Comparison of ENCODE assay signal across 8 cellular contexts in the genomic region with DNA sequence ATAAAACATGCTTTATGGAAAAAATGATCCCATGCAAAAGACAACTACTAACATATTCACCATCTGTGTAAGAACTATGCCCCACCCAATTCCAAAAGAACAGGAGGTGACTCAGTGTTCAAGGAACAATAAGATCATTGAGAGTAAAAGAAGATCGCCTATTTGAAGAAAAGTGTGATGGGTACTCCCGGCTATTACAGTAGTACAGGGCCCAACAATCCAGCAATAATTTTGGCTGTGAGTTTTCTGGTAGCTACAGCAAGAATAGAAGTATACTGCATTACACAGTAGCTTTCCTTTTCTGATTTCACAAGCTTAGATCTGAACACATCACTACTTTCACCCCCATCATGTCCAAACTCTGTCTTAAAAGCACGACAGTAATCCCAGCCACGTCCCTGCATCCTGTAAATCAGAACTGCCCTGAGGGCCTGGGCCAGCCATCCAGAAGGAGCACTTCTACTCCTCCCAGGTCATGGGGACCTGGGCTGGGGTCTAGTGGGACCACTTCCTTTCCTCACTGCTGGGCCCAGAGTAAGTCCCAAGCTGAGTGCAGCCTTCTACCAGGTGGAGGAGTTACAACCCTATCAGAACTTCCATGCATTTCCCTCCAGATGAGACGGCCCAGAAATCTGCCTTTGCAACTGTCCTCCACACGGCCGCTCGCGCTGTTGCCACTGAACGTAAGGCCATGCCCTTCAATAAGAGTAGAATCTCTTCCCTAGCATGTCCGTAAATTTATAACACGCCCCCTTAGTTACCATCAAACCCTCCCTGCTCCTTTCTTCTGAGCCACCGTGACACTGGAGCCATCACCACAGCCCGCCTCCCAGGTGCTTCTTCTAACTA. TPM values are rescaled to one million over a fixed set of nuclear protein-coding genes. Genes with fewer than 3 reads are reported as not detected.
DNase-seq lines count a peak whose midpoint lies in the region; ATAC-seq and TF ChIP-seq lines count a peak whose summit lies in the region.

No MANE protein-coding gene starts in this region.

- no peaks in the 10 kb centered on the region for H3K9me3 ChIP-seq in lower lobe of right lung
- H3K9me3 ChIP-seq in uterus: no peaks in the 10 kb centered on the region

- no peak for ATAC-seq in lower lobe of right lung
- ATAC-seq in GM18867 (IDR thresholded peaks at IDR 0.05; ENCODE audit: unreplicated experiment): no peak

- H3K27ac ChIP-seq in lower lobe of right lung (peak overlapping the region; percentile 71), uterus (peak overlapping the region; percentile 55 to 98)

- H3K4me3 ChIP-seq in AG09309 (ENCODE audit: control insufficient read depth, low read depth, low read length) (no peak overlapping the region), astrocyte of the spinal cord (ENCODE audit: low read depth, low read length) (no peak overlapping the region), lower lobe of right lung (no peak overlapping the region), uterus (no peak overlapping the region)

- peaks cover 84% of the 10 kb centered on the region for H3K4me1 ChIP-seq in lower lobe of right lung
- H3K4me1 ChIP-seq in uterus: peaks cover 3 to 11% of the 10 kb centered on the region in 2 donors

- no peak for TF ChIP-seq POLR2A in uterus (IDR thresholded peaks at IDR 0.05)

- in situ Hi-C loops in astrocyte of the spinal cord (cut with HindIII; ENCODE audit: low sequenced_read_pairs): no loop called here

- DNase-seq in AG09309 (ENCODE audit: low read depth): peak; percentile 37
- peak; percentile 95 for DNase-seq in LHCN-M2 (ENCODE audit: low read depth)
- DNase-seq in astrocyte of the spinal cord (ENCODE audit: low read depth, low spot score): peak; percentile 88
- no peak for DNase-seq in lower lobe of right lung
- DNase-seq in uterus: no peak
- no peak for DNase-seq in stimulated activated CD8-positive, alpha-beta memory T cell treated with anti-CD3 and anti-CD28 coated beads, Interleukin-4, amount 100 ng/mL, for 48 hours
- DNase-seq in globus pallidus (ENCODE audit: low spot score): no peak

- TF ChIP-seq CTCF in AG09309 (IDR thresholded peaks at IDR 0.05; ENCODE audit: control insufficient read depth, insufficient read depth, low read depth, low read length, missing control alignments) (no peak), astrocyte of the spinal cord (IDR thresholded peaks at IDR 0.05; ENCODE audit: low read depth, low read length) (no peak), lower lobe of right lung (IDR thresholded peaks at IDR 0.05) (no peak), uterus (IDR thresholded peaks at IDR 0.05) (no peak)

- intact Hi-C loops in lower lobe of right lung (cut with DNase I): no loop called here
- intact Hi-C loops in uterus (cut with DNase I; ENCODE audit: low total_unique reads): no loop called here

- peaks cover 6% of the 10 kb centered on the region for H3K36me3 ChIP-seq in lower lobe of right lung
- no peaks in the 10 kb centered on the region for H3K36me3 ChIP-seq in uterus

- H3K27me3 ChIP-seq in lower lobe of right lung (ENCODE audit: low read depth) (no peaks in the 10 kb centered on the region), uterus (no peaks in the 10 kb centered on the region)

RNA-seq across cellular contexts. Expression of a gene that starts 7.9 kb away (rescaled TPM):
- total RNA-seq in LHCN-M2 (2014; rRNA removed) (118 and 164 TPM in 2 replicates), lower lobe of right lung (55.5 TPM), uterus (100 to 1,000 TPM in 2 of 4 donors, 10 to 100 TPM in 2; 91.6 to 159 (median 100) TPM)
- 38.0 TPM for polyA plus RNA-seq in LHCN-M2 (2012)

RNA-seq across cellular contexts. Expression of a gene that starts 35.0 kb away (rescaled TPM):
- total RNA-seq in LHCN-M2 (2014; rRNA removed): 5.9 and 9.2 TPM in 2 replicates
- polyA plus RNA-seq in LHCN-M2 (2012): 7.0 TPM
- total RNA-seq in lower lobe of right lung: 22.4 TPM
- 10 to 100 TPM; 10.5 to 36.6 (median 23.3) TPM for total RNA-seq in uterus

Comparison
In these comparisons a context has a peak if more than half of its experiments do, and no peak if none do; other contexts are left out.
1. DNase-seq: peak in AG09309 (single experiment), LHCN-M2 (single experiment) and astrocyte of the spinal cord (single experiment); none in lower lobe of right lung (single experiment), uterus (0 of 2), stimulated activated CD8-positive, alpha-beta memory T cell treated with anti-CD3 and anti-CD28 coated beads, Interleukin-4, amount 100 ng/mL, for 48 hours (single experiment) and globus pallidus (single experiment).